13 cellular contexts compared by ENCODE assay signal in genomic region chr1:95126846-95127245, GRCh38. TPM values are rescaled to one million over a fixed set of nuclear protein-coding genes. Genes with fewer than 3 reads are reported as not detected.
DNase-seq lines count a peak whose midpoint lies in the region; ATAC-seq lines count a peak whose summit lies in the region.
"Had no signal": no experiment of that assay in that cellular context is flagged by ENCODE, and none has a peak within 500 bp of the region (broad histone marks: within the 10 kb centered on the region; RNA-seq: fewer than 3 reads in every experiment).

No MANE protein-coding gene starts in this region.

- no peak overlapping the region for H3K4me3 ChIP-seq in trophoblast cell (ENCODE audit: low read depth, low read length)

- peak; percentile 11 for DNase-seq in DMS79 (lab: John Stamatoyannopoulos, UW)
- DNase-seq in DMS79 treated with DMSO at 0.1 percent for 48 hours (lab: John Stamatoyannopoulos, UW), result no peak
- peak; percentile 20 for DNase-seq in glomerular visceral epithelial cell (ENCODE audit: extremely low spot score)
- DNase-seq in trophoblast cell, result peak; percentile 13 to 70
- no peak for DNase-seq in stimulated activated CD4-positive, alpha-beta T cell treated with anti-CD3 and anti-CD28 coated beads, Interleukin-4, amount 100 ng/mL, for 4 hours
- DNase-seq in D341Med (ENCODE audit: low spot score), result no peak
- DNase-seq: CD8-positive, alpha-beta T cell; COR-L47; GOT3; H9 had no signal

- no peak overlapping the region for H2BK120ac ChIP-seq in trophoblast cell (ENCODE audit: insufficient read depth, low read length, poor library complexity)

- H2BK5ac ChIP-seq in trophoblast cell (ENCODE audit: low read depth, low read length, poor library complexity), result no peak overlapping the region

- H4K8ac ChIP-seq in trophoblast cell (ENCODE audit: low read depth, low read length), result no peak overlapping the region

- no peak overlapping the region for H3K4me2 ChIP-seq in trophoblast cell (ENCODE audit: low read length)

- no peak overlapping the region for H3K4ac ChIP-seq in trophoblast cell (ENCODE audit: low read depth, low read length)

- no peaks in the 10 kb centered on the region for H3K27me3 ChIP-seq in trophoblast cell (ENCODE audit: insufficient read depth, low read length)

- H4K91ac ChIP-seq in trophoblast cell (ENCODE audit: low read depth, low read length), result peak overlapping the region; percentile 52

- H2BK12ac ChIP-seq in trophoblast cell (ENCODE audit: low read length), result no peak overlapping the region

- no peak overlapping the region for H3K18ac ChIP-seq in trophoblast cell (ENCODE audit: low read length)

- no peaks in the 10 kb centered on the region for H3K79me2 ChIP-seq in trophoblast cell (ENCODE audit: control insufficient read depth, insufficient read depth, low read length, poor library complexity)

- no peak overlapping the region for H2AK5ac ChIP-seq in trophoblast cell (ENCODE audit: low read length)

- H3K4me1 ChIP-seq in trophoblast cell (ENCODE audit: control insufficient read depth in 1 of 2, insufficient read depth in 2 of 2, low read length in 2 of 2), result peaks cover 7 to 12% of the 10 kb centered on the region in 2 experiments

- H3K79me1 ChIP-seq in trophoblast cell (ENCODE audit: low read length), result peaks cover 4% of the 10 kb centered on the region

- H3K27ac ChIP-seq in trophoblast cell (ENCODE audit: low read depth, low read length), result no peak overlapping the region
- H3K27ac ChIP-seq: 22Rv1 had no signal

- H3K14ac ChIP-seq in trophoblast cell (ENCODE audit: low read length), result no peak overlapping the region

- ATAC-seq in HG03135 (IDR thresholded peaks at IDR 0.05; ENCODE audit: unreplicated experiment), result no peak
- ATAC-seq: CD8-positive, alpha-beta T cell had no signal

- H3K9ac ChIP-seq in trophoblast cell (ENCODE audit: low read length), result no peak overlapping the region

- no peak overlapping the region for H4K12ac ChIP-seq in trophoblast cell (ENCODE audit: low read depth, low read length)

- no peak overlapping the region for H3K23ac ChIP-seq in trophoblast cell (ENCODE audit: low read length)

- no peak overlapping the region for H2AFZ ChIP-seq in trophoblast cell (ENCODE audit: insufficient read depth, low read length, poor library complexity)

- H3K36me3 ChIP-seq in trophoblast cell (ENCODE audit: control insufficient read depth in 1 of 2, insufficient read depth in 2 of 2, low read length in 2 of 2), result no peaks in the 10 kb centered on the region

- WGBS in trophoblast cell (ENCODE audit: extremely low coverage, insufficient coverage, insufficient read length), result no CpG with 5 or more reads among the region's 4 CpGs

- H3K9me3 ChIP-seq in trophoblast cell (ENCODE audit: insufficient read depth, low read depth, low read length), result no peaks in the 10 kb centered on the region

RNA-seq across cellular contexts. Expression of gene TLCD4, which starts 9.7 kb away (rescaled TPM):
- polyA plus RNA-seq in trophoblast cell (2013), result 4.5 and 4.7 TPM in 2 replicates
- polyA plus RNA-seq: CD14-positive monocyte had no signal

RNA-seq across cellular contexts. Expression of gene ALG14, which starts 54.1 kb away (rescaled TPM):
- polyA plus RNA-seq in trophoblast cell (2013), result 3.5 and 3.8 TPM in 2 replicates

Comparison
In these comparisons a context has a peak if more than half of its experiments do, and no peak if none do; other contexts are left out.
1. DNase-seq: peak in DMS79 (single experiment), glomerular visceral epithelial cell (single experiment) and trophoblast cell (2 of 2); none in DMS79 treated with DMSO at 0.1 percent for 48 hours (single experiment), stimulated activated CD4-positive, alpha-beta T cell treated with anti-CD3 and anti-CD28 coated beads, Interleukin-4, amount 100 ng/mL, for 4 hours (0 of 2) and D341Med (single experiment).